In genomic region chr11:118252688-118253087, GRCh38 we compare ENCODE assay signal across 9 cellular contexts. TPM values are rescaled to one million over a fixed set of nuclear protein-coding genes. Genes with fewer than 3 reads are reported as not detected.
DNase-seq lines count a peak whose midpoint lies in the region; ATAC-seq and TF ChIP-seq lines count a peak whose summit lies in the region.
"Had no signal": no experiment of that assay in that cellular context is flagged by ENCODE, and none has a peak within 500 bp of the region (broad histone marks: within the 10 kb centered on the region; RNA-seq: fewer than 3 reads in every experiment).

No MANE protein-coding gene starts in this region.

- peaks cover 37% of the 10 kb centered on the region for H3K4me1 Mint-ChIP-seq in T-helper 2 cell treated with Interferon-gamma antibody and Interleukin-4, amounts not matched to agents 5 μg/mL and 100 μg/mL, for 36 hours (ENCODE audit: low read depth)
- peaks cover 16% of the 10 kb centered on the region for H3K4me1 Mint-ChIP-seq in stimulated activated effector memory CD8-positive, alpha-beta T cell treated with anti-CD3 and anti-CD28 coated beads, Interleukin-12 subunit alpha, Interleukin-12 subunit beta, amount 100 ng/mL, for 72 hours

- TF ChIP-seq CTCF in PC-3 (conservative IDR thresholded peaks at IDR 0.05; ENCODE audit: low read depth, low read length) (no peak), foreskin keratinocyte (conservative IDR thresholded peaks at IDR 0.05) (no peak)

- ATAC-seq in PC-3 (no peak), foreskin keratinocyte (no peak), GM18505 (IDR thresholded peaks at IDR 0.05; ENCODE audit: unreplicated experiment) (no peak)
- no peak for ATAC-seq in stimulated activated effector memory CD8-positive, alpha-beta T cell treated with anti-CD3 and anti-CD28 coated beads, Interleukin-12 subunit alpha, Interleukin-12 subunit beta, amount 100 ng/mL, for 72 hours

- H4K20me1 ChIP-seq in PC-3 (ENCODE audit: low read length): no peaks in the 10 kb centered on the region

- peak overlapping the region; percentile 99 for H3K4me3 Mint-ChIP-seq in T-helper 2 cell treated with Interferon-gamma antibody and Interleukin-4, amounts not matched to agents 5 μg/mL and 100 μg/mL, for 36 hours
- peak overlapping the region; percentile 94 for H3K4me3 Mint-ChIP-seq in stimulated activated effector memory CD8-positive, alpha-beta T cell treated with anti-CD3 and anti-CD28 coated beads, Interleukin-12 subunit alpha, Interleukin-12 subunit beta, amount 100 ng/mL, for 72 hours

- DNase-seq in T-helper 2 cell treated with Interferon-gamma antibody and Interleukin-4, amounts not matched to agents 5 μg/mL and 100 μg/mL, for 36 hours (ENCODE audit: low spot score): no peak
- DNase-seq in T-helper 2 cell (no peak), PC-3 (no peak), foreskin keratinocyte (no peak), NCI-H1694 treated with DMSO at 0.1 percent for 48 hours (lab: John Stamatoyannopoulos, UW) (no peak), HPDE6-E6E7 (ENCODE audit: extremely low spot score) (no peak)
- no peak for DNase-seq in stimulated activated effector memory CD8-positive, alpha-beta T cell treated with anti-CD3 and anti-CD28 coated beads, Interleukin-12 subunit alpha, Interleukin-12 subunit beta, amount 100 ng/mL, for 72 hours (ENCODE audit: low spot score in 2 of 2)

- peak overlapping the region; percentile 86 for H2AFZ ChIP-seq in PC-3 (ENCODE audit: low read length)

- TF ChIP-seq POLR2A in GM18505 (IDR thresholded peaks at IDR 0.05; ENCODE audit: borderline replicate concordance, extremely low read depth, insufficient read depth, insufficient read length): no peak

- H3K4me2 ChIP-seq in PC-3 (ENCODE audit: low read length): peak overlapping the region; percentile 95

- H3K9me3 Mint-ChIP-seq in T-helper 2 cell treated with Interferon-gamma antibody and Interleukin-4, amounts not matched to agents 5 μg/mL and 100 μg/mL, for 36 hours: no peaks in the 10 kb centered on the region
- no peaks in the 10 kb centered on the region for H3K9me3 Mint-ChIP-seq in stimulated activated effector memory CD8-positive, alpha-beta T cell treated with anti-CD3 and anti-CD28 coated beads, Interleukin-12 subunit alpha, Interleukin-12 subunit beta, amount 100 ng/mL, for 72 hours

- H3K9me3 ChIP-seq in PC-3 (ENCODE audit: low read length): no peaks in the 10 kb centered on the region

- POLR2A ChIA-PET in PC-3 (lab: Charles Lee; ENCODE audit: unreplicated experiment): interaction anchor here (0.6 kb wide), 1 partner anchor 8 kb away, joined by 3 read pairs; no protein-coding TSS in a partner anchor

- CTCF ChIA-PET in PC-3 (lab: Charles Lee): interaction anchor here (1.0 kb wide), 1 partner anchor 54 kb away, joined by 6 read pairs; no protein-coding TSS in a partner anchor

- H3F3A ChIP-seq in PC-3 (ENCODE audit: low read length, unreplicated experiment): no peaks in the 10 kb centered on the region

- H3K27ac ChIP-seq in PC-3 (ENCODE audit: low read length) (peak overlapping the region; percentile 84), foreskin keratinocyte (peak overlapping the region; percentile 85)

- no peaks in the 10 kb centered on the region for H3K9me2 ChIP-seq in PC-3 (replicated peaks; ENCODE audit: low read length)

- intact Hi-C loops in PC-3 (cut with micrococcal nuclease): no loop called here

- H3K9ac ChIP-seq in PC-3 (ENCODE audit: low read length): peak overlapping the region; percentile 80

- H3K36me3 Mint-ChIP-seq in T-helper 2 cell treated with Interferon-gamma antibody and Interleukin-4, amounts not matched to agents 5 μg/mL and 100 μg/mL, for 36 hours (ENCODE audit: low read depth): peaks cover 7% of the 10 kb centered on the region
- H3K36me3 Mint-ChIP-seq in stimulated activated effector memory CD8-positive, alpha-beta T cell treated with anti-CD3 and anti-CD28 coated beads, Interleukin-12 subunit alpha, Interleukin-12 subunit beta, amount 100 ng/mL, for 72 hours: peaks cover 20% of the 10 kb centered on the region

- H3K27me3 ChIP-seq in PC-3 (ENCODE audit: low read length) (no peaks in the 10 kb centered on the region), foreskin keratinocyte (no peaks in the 10 kb centered on the region)

- H3K4me1 ChIP-seq in PC-3 (ENCODE audit: insufficient read depth, low read length): peaks cover 14% of the 10 kb centered on the region
- H3K4me1 ChIP-seq in foreskin keratinocyte: peaks cover 3% of the 10 kb centered on the region

- H3K27ac Mint-ChIP-seq in T-helper 2 cell treated with Interferon-gamma antibody and Interleukin-4, amounts not matched to agents 5 μg/mL and 100 μg/mL, for 36 hours: peak overlapping the region; percentile 98
- H3K27ac Mint-ChIP-seq in stimulated activated effector memory CD8-positive, alpha-beta T cell treated with anti-CD3 and anti-CD28 coated beads, Interleukin-12 subunit alpha, Interleukin-12 subunit beta, amount 100 ng/mL, for 72 hours: peak overlapping the region; percentile 91

- peak overlapping the region; percentile 90 for H3K4me3 ChIP-seq in PC-3 (ENCODE audit: low read length)

- H3K27me3 Mint-ChIP-seq in T-helper 2 cell treated with Interferon-gamma antibody and Interleukin-4, amounts not matched to agents 5 μg/mL and 100 μg/mL, for 36 hours (ENCODE audit: low read depth): no peaks in the 10 kb centered on the region

- H3K36me3 ChIP-seq in PC-3 (ENCODE audit: low read depth, low read length): peaks cover 11% of the 10 kb centered on the region

- BruUV-seq in PC-3 (replicated peaks; lab: Mats Ljungman, UMichigan): no TSS peak

- peaks cover 34% of the 10 kb centered on the region for H3K79me2 ChIP-seq in PC-3 (ENCODE audit: low read length)

RNA-seq across cellular contexts. Expression of gene MPZL3, which starts 0.5 kb away (rescaled TPM):
- total RNA-seq in PC-3 (2014; rRNA removed) (7.0 and 8.4 TPM in 2 replicates), foreskin keratinocyte (9.8 and 11.5 TPM in 2 replicates)
- polyA plus RNA-seq in foreskin keratinocyte: 4.2 and 4.3 TPM in 2 replicates

RNA-seq across cellular contexts. Expression of gene MPZL2, which starts 11.4 kb away (rescaled TPM):
- total RNA-seq in PC-3 (2014; rRNA removed) (40.6 and 51.5 TPM in 2 replicates), foreskin keratinocyte (50.1 and 62.0 TPM in 2 replicates)
- 25.3 and 34.0 TPM in 2 replicates for polyA plus RNA-seq in foreskin keratinocyte
- polyA plus RNA-seq: BJ had no signal

RNA-seq across cellular contexts. Expression of gene JAML, which starts 27.9 kb away (rescaled TPM):
- total RNA-seq in PC-3 (2014; rRNA removed) (not detected in 2 replicates), foreskin keratinocyte (not detected in 2 replicates)
- not detected in 2 replicates for polyA plus RNA-seq in foreskin keratinocyte
- polyA plus RNA-seq: BJ had no signal

RNA-seq across cellular contexts. Expression of gene CD3E, which starts 51.8 kb away (rescaled TPM):
- total RNA-seq in PC-3 (2014; rRNA removed): not detected in 2 replicates
- not detected in 2 replicates for total RNA-seq in foreskin keratinocyte
- polyA plus RNA-seq in foreskin keratinocyte: not detected in 2 replicates
- polyA plus RNA-seq: BJ had no signal
